In the genomic region with DNA sequence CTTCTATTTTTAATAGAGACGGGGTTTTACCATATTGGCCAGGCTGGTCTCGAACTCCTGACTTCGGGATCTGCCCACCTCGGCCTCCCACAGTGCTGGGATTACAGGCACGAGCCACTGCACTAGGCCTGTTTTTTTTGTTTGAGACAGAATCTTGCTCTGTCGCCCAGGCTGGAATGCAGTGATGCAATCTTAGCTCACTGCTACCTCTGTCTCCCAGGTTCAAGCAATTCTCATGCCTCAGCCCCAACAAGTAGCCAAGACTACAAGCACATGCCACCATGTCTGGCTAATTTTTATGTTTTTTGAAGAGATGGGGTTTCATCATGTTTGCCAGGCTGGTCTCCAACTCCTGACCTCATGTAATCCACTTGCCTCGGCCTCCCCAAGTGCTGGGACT, we compare ENCODE assay signal across 31 cellular contexts.
A peak's percentile ranks its signal among the peaks of the same experiment; 100 is the strongest.
DNase-seq lines count a peak whose midpoint lies in the region; ATAC-seq and TF ChIP-seq lines count a peak whose summit lies in the region.
"Had no signal": no experiment of that assay in that cellular context is flagged by ENCODE, and none has a peak within 500 bp of the region (broad histone marks: within the 10 kb centered on the region; RNA-seq: fewer than 3 reads in every experiment).

No MANE protein-coding gene starts in this region.

- CTCF ChIA-PET in Caco-2 (lab: Charles Lee), result no interaction called here

- H3K4me1 Mint-ChIP-seq in Caco-2 (ENCODE audit: low read depth, unreplicated experiment) (peaks cover 6% of the 10 kb centered on the region), CD14-positive monocyte (no peaks in the 10 kb centered on the region)
- H3K4me1 Mint-ChIP-seq: CD8-positive, alpha-beta memory T cell; nephron had no signal

- POLR2A ChIA-PET in Caco-2 (lab: Charles Lee), result no interaction called here

- H3K27me3 ChIP-seq in Caco-2 (replicated peaks; ENCODE audit: control insufficient read depth, insufficient read depth, low read length) (no peaks in the 10 kb centered on the region), dorsolateral prefrontal cortex (no peaks in the 10 kb centered on the region)
- H3K27me3 ChIP-seq: tibial nerve had no signal

- BruUV-seq in Caco-2 (replicated peaks; lab: Mats Ljungman, UMichigan), result no TSS peak

- H3K27ac Mint-ChIP-seq in Caco-2 (ENCODE audit: unreplicated experiment), result peak overlapping the region; percentile 67
- H3K27ac Mint-ChIP-seq in CD14-positive monocyte, result no peak overlapping the region
- H3K27ac Mint-ChIP-seq: CD8-positive, alpha-beta memory T cell; nephron had no signal

- ATAC-seq in left lobe of liver, result peak; percentile 38
- ATAC-seq: A549 had no signal

- no peak overlapping the region for H3K4me3 ChIP-seq in Caco-2 (ENCODE audit: low read depth, low read length)
- H3K4me3 ChIP-seq in choroid plexus epithelial cell (ENCODE audit: low read depth, low read length), result no peak overlapping the region
- no peak overlapping the region for H3K4me3 ChIP-seq in dorsolateral prefrontal cortex
- H3K4me3 ChIP-seq: A549, lung, smooth muscle cell, tibial nerve had no signal

- no peaks in the 10 kb centered on the region for H3K4me1 ChIP-seq in Caco-2
- H3K4me1 ChIP-seq: A549, tibial nerve had no signal

- TF ChIP-seq CTCF in Caco-2 (IDR thresholded peaks at IDR 0.05; ENCODE audit: insufficient read depth in 1 of 2, low read depth in 1 of 2, low read length in 1 of 2, severe bottlenecking in 1 of 2, unreplicated experiment in 1 of 2) (no peak), choroid plexus epithelial cell (conservative IDR thresholded peaks at IDR 0.05; ENCODE audit: low read depth, low read length) (no peak), dorsolateral prefrontal cortex (IDR thresholded peaks at IDR 0.05 in 54 of 56, conservative IDR thresholded peaks at IDR 0.05 in 2 of 56; ENCODE audit: low read depth in 1 of 56, partially characterized antibody in 56 of 56) (no peak), CD14-positive monocyte (IDR thresholded peaks at IDR 0.05) (no peak)

- intact Hi-C loops in Caco-2 (cut with micrococcal nuclease; ENCODE audit: unreplicated experiment), result loop anchor here (10.0 kb wide), 1 partner anchor 50 kb away; no protein-coding TSS in a partner anchor
- intact Hi-C loops in dorsolateral prefrontal cortex (cut with DNase I), result no loop called here
- intact Hi-C loops in CD14-positive monocyte (cut with micrococcal nuclease), result no loop called here

- no peak overlapping the region for H3K4me3 Mint-ChIP-seq in Caco-2 (ENCODE audit: unreplicated experiment)
- H3K4me3 Mint-ChIP-seq in CD14-positive monocyte, result no peak overlapping the region
- H3K4me3 Mint-ChIP-seq: CD8-positive, alpha-beta memory T cell; nephron had no signal

- H3K9me3 Mint-ChIP-seq in Caco-2 (ENCODE audit: unreplicated experiment), result peaks cover 17% of the 10 kb centered on the region
- peaks cover 7 to 16% (median 9%) of the 10 kb centered on the region in 7 donors for H3K9me3 Mint-ChIP-seq in CD14-positive monocyte

- no peak overlapping the region for H3K27ac ChIP-seq in dorsolateral prefrontal cortex
- H3K27ac ChIP-seq: A549, HL-60, tibial nerve had no signal

- no peaks in the 10 kb centered on the region for H3K36me3 ChIP-seq in Caco-2 (ENCODE audit: control insufficient read depth, insufficient read depth, low read length)

- DNase-seq in Caco-2 (peak in 1 of 2 experiments; percentile 32), NCI-H226 (peak; percentile 34), choroid plexus epithelial cell (ENCODE audit: low read depth) (peak; percentile 62), left lobe of liver (ENCODE audit: low spot score) (no peak), dorsolateral prefrontal cortex (no peak), CD14-positive monocyte (ENCODE audit: low spot score) (no peak), hippocampal formation (lab: John Stamatoyannopoulos, UW) (no peak), DMS114 treated with DMSO at 0.1 percent for 48 hours (lab: John Stamatoyannopoulos, UW; ENCODE audit: unreplicated experiment) (no peak)
- DNase-seq: activated CD4-positive, alpha-beta T cell treated with anti-CD3 and anti-CD28 coated beads, Interleukin-2, amount 50 U/mL, for 48 hours; activated CD4-positive, CD25-positive, alpha-beta regulatory T cell; activated CD8-positive, alpha-beta memory T cell treated with anti-CD3 and anti-CD28 coated beads, Interleukin-2, amount 50 U/mL, for 48 hours; activated naive CD4-positive, alpha-beta T cell treated with anti-CD3 and anti-CD28 coated beads, Interleukin-2, amount 50 U/mL, for 16 hours; CD8-positive, alpha-beta memory T cell; central memory CD4-positive, alpha-beta T cell; dermis blood vessel endothelial cell; DMS153; GF-D8; glutamatergic neuron; NCI-H1092; NCI-H1694 treated with DMSO at 0.1 percent for 48 hours; NCI-H526; retina; SHP77; stimulated activated CD4-positive, alpha-beta T cell treated with anti-CD3 and anti-CD28 coated beads, Interleukin-2, amount 100 ng/mL, for 24 hours; T1000 had no signal

- H3K9me3 ChIP-seq in Caco-2, result peaks cover 6% of the 10 kb centered on the region
- H3K9me3 ChIP-seq: A549 had no signal

- H3K27me3 Mint-ChIP-seq in Caco-2 (ENCODE audit: insufficient read depth, unreplicated experiment) (no peaks in the 10 kb centered on the region), CD14-positive monocyte (ENCODE audit: low read depth in 3 of 3) (peaks cover 0 to 3% (median 0%) of the 10 kb centered on the region in 3 donors)
- H3K27me3 Mint-ChIP-seq: CD8-positive, alpha-beta memory T cell had no signal

- H3K36me3 Mint-ChIP-seq in Caco-2 (ENCODE audit: insufficient read depth, unreplicated experiment) (peaks cover 22% of the 10 kb centered on the region), CD14-positive monocyte (peaks cover 30 to 33% of the 10 kb centered on the region in 2 donors)

Comparison
In these comparisons a context has a peak if more than half of its experiments do, and no peak if none do; other contexts are left out.
1. DNase-seq: peak in NCI-H226 (single experiment) and choroid plexus epithelial cell (single experiment); none in left lobe of liver (single experiment), dorsolateral prefrontal cortex (0 of 10), CD14-positive monocyte (single experiment), hippocampal formation (0 of 2) and DMS114 treated with DMSO at 0.1 percent for 48 hours (single experiment).